In genomic region chr1:180188103-180188506, GRCh38 we compare ENCODE assay signal across 9 cellular contexts. TPM values are rescaled to one million over a fixed set of nuclear protein-coding genes. Genes with fewer than 3 reads are reported as not detected.
DNase-seq lines count a peak whose midpoint lies in the region; ATAC-seq lines count a peak whose summit lies in the region.
"Had no signal": no experiment of that assay in that cellular context is flagged by ENCODE, and none has a peak within 500 bp of the region (broad histone marks: within the 10 kb centered on the region; RNA-seq: fewer than 3 reads in every experiment).

No MANE protein-coding gene starts in this region.

- DNase-seq in GM19238 (ENCODE audit: insufficient read length, low spot score), result peak; percentile 36
- DNase-seq in NCI-H446 (lab: John Stamatoyannopoulos, UW), result peak; percentile 49 to 75
- DNase-seq in brain pericyte (ENCODE audit: low read depth, low spot score), result peak; percentile 26
- peak; percentile 86 for DNase-seq in left kidney (ENCODE audit: low read depth, low spot score)
- no peak for DNase-seq in NOMO-1 treated with dmso at 0.1 percent for 144 hours (lab: John Stamatoyannopoulos, UW; ENCODE audit: unreplicated experiment)
- no peak for DNase-seq in CD8-positive, alpha-beta memory T cell

- no peaks in the 10 kb centered on the region for H3K9me3 Mint-ChIP-seq in CD8-positive, alpha-beta memory T cell
- H3K9me3 Mint-ChIP-seq: IgD-negative memory B cell had no signal

- H3K27ac ChIP-seq in BLaER1 treated with 17β-estradiol and CSF1 and Interleukin-3, amounts not matched to agents 10 nM and 100 nM, result peak overlapping the region in 2 of 11 experiments; percentile 16 to 22; a peak in 1 of 22 replicates
- H3K27ac ChIP-seq in CD8-positive, alpha-beta memory T cell (ENCODE audit: low read depth, low read length), result no peak overlapping the region

- H3K4me3 Mint-ChIP-seq in CD8-positive, alpha-beta memory T cell, result no peak overlapping the region
- H3K4me3 Mint-ChIP-seq: IgD-negative memory B cell had no signal

- no peaks in the 10 kb centered on the region for H3K27me3 ChIP-seq in BLaER1 treated with 17β-estradiol and CSF1 and Interleukin-3, amounts not matched to agents 10 nM and 100 nM
- H3K27me3 ChIP-seq in CD8-positive, alpha-beta memory T cell (ENCODE audit: insufficient read depth, low read length, poor library complexity, severe bottlenecking), result no peaks in the 10 kb centered on the region

- H3K4me1 Mint-ChIP-seq in CD8-positive, alpha-beta memory T cell, result peaks cover 36 to 40% (median 38%) of the 10 kb centered on the region in 3 donors

- H3K4me1 ChIP-seq in BLaER1 treated with 17β-estradiol and CSF1 and Interleukin-3, amounts not matched to agents 10 nM and 100 nM, result peaks cover 25 to 71% (median 68%) of the 10 kb centered on the region in 10 experiments
- H3K4me1 ChIP-seq in CD8-positive, alpha-beta memory T cell (ENCODE audit: insufficient read depth, low read length), result peaks cover 28% of the 10 kb centered on the region

- H3K9ac ChIP-seq in BLaER1 treated with 17β-estradiol and CSF1 and Interleukin-3, amounts not matched to agents 10 nM and 100 nM, result peak overlapping the region in 4 of 11 experiments; percentile 18 to 50 (median 44); a peak in 3 of 22 replicates

- CTCF ChIA-PET in CD8-positive, alpha-beta memory T cell (lab: Charles Lee), result interaction anchor here (1.1 to 2.1 kb wide), 2 partner anchors 9 to 314 kb away, joined by 3 to 12 read pairs; no protein-coding TSS in a partner anchor

- peak overlapping the region in 1 of 8 donors; percentile 19 for H3K27ac Mint-ChIP-seq in CD8-positive, alpha-beta memory T cell

- H3K36me3 ChIP-seq in BLaER1 treated with 17β-estradiol and CSF1 and Interleukin-3, amounts not matched to agents 10 nM and 100 nM, result peaks cover 7 to 68% (median 57%) of the 10 kb centered on the region in 11 experiments; a peak in 20 of 22 replicates
- peaks cover 7% of the 10 kb centered on the region for H3K36me3 ChIP-seq in CD8-positive, alpha-beta memory T cell (ENCODE audit: insufficient read depth, low read length)

- POLR2A ChIA-PET in CD8-positive, alpha-beta memory T cell (lab: Charles Lee), result no interaction called here

- peak overlapping the region; percentile 29 to 98 (median 76); a peak in 18 of 22 replicates for H3K4me2 ChIP-seq in BLaER1 treated with 17β-estradiol and CSF1 and Interleukin-3, amounts not matched to agents 10 nM and 100 nM

- ATAC-seq in HG03045 (IDR thresholded peaks at IDR 0.05; ENCODE audit: unreplicated experiment), result no peak

- H3K36me3 Mint-ChIP-seq in CD8-positive, alpha-beta memory T cell, result peaks cover 9 to 79% (median 13%) of the 10 kb centered on the region in 3 donors

- H3K4me3 ChIP-seq in BLaER1 treated with 17β-estradiol and CSF1 and Interleukin-3, amounts not matched to agents 10 nM and 100 nM, result no peak overlapping the region
- no peak overlapping the region for H3K4me3 ChIP-seq in CD8-positive, alpha-beta memory T cell (ENCODE audit: low read length)

- H4K20me1 ChIP-seq in BLaER1 treated with 17β-estradiol and CSF1 and Interleukin-3, amounts not matched to agents 10 nM and 100 nM, result peaks cover 0 to 44% (median 0%) of the 10 kb centered on the region in 11 experiments; a peak in 7 of 22 replicates

- no peaks in the 10 kb centered on the region for H3K9me3 ChIP-seq in BLaER1 treated with 17β-estradiol and CSF1 and Interleukin-3, amounts not matched to agents 10 nM and 100 nM (replicated peaks in 1 of 11)
- no peaks in the 10 kb centered on the region for H3K9me3 ChIP-seq in CD8-positive, alpha-beta memory T cell (ENCODE audit: low read length)

- no peaks in the 10 kb centered on the region for H3K27me3 Mint-ChIP-seq in CD8-positive, alpha-beta memory T cell
- H3K27me3 Mint-ChIP-seq: IgD-negative memory B cell had no signal

RNA-seq across cellular contexts. Expression of gene QSOX1, which starts 33.4 kb away (rescaled TPM):
- total RNA-seq in CD8-positive, alpha-beta memory T cell, result 10 to 100 TPM; 32.9 to 33.3 TPM
- polyA plus RNA-seq in CD8-positive, alpha-beta memory T cell, result 14.2 TPM

RNA-seq across cellular contexts. Expression of gene LHX4, which starts 42.0 kb away (rescaled TPM):
- total RNA-seq in CD8-positive, alpha-beta memory T cell, result not detected
- polyA plus RNA-seq in CD8-positive, alpha-beta memory T cell, result 0.08 TPM

Comparison
In these comparisons a context has a peak if more than half of its experiments do, and no peak if none do; other contexts are left out.
1. DNase-seq: peak in GM19238 (single experiment), NCI-H446 (2 of 2), brain pericyte (single experiment) and left kidney (single experiment); none in NOMO-1 treated with dmso at 0.1 percent for 144 hours (single experiment) and CD8-positive, alpha-beta memory T cell (0 of 5).